Comparison of ENCODE assay signal across 13 cellular contexts in the genomic region with DNA sequence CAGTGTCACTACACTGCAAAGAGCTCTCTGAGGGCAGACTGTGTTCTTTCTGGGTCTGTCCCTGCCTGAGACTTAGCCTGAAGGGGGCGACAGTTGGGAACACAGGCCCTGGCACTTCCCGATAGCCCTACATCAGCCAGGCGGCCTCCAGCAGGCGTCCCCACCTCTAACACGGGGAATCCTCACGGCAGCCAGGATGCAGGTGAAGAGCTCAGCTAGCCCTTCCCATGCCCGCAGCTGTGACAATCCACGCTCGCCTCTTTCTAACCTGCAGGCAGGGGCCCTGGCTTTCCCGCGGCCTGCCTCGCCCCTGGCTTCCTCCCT. TPM values are rescaled to one million over a fixed set of nuclear protein-coding genes. Genes with fewer than 3 reads are reported as not detected.
DNase-seq lines count a peak whose midpoint lies in the region; ATAC-seq and TF ChIP-seq lines count a peak whose summit lies in the region.
"Had no signal": no experiment of that assay in that cellular context is flagged by ENCODE, and none has a peak within 500 bp of the region (broad histone marks: within the 10 kb centered on the region; RNA-seq: fewer than 3 reads in every experiment).

No MANE protein-coding gene starts in this region.

- no peak overlapping the region for H3K27ac Mint-ChIP-seq in T-helper 17 cell

- ATAC-seq in T-helper 17 cell (peak; percentile 16), foreskin keratinocyte (peak; percentile 17), upper lobe of right lung (no peak)

- H3K9me3 ChIP-seq in cardiac muscle cell (ENCODE audit: low read depth): no peaks in the 10 kb centered on the region
- no peaks in the 10 kb centered on the region for H3K9me3 ChIP-seq in T-helper 17 cell (ENCODE audit: control insufficient read depth, low read length, poor library complexity, severe bottlenecking)
- H3K9me3 ChIP-seq in upper lobe of right lung: no peaks in the 10 kb centered on the region
- H3K9me3 ChIP-seq: uterus had no signal

- peak; percentile 19 for TF ChIP-seq CTCF in cardiac muscle cell (IDR thresholded peaks at IDR 0.05; ENCODE audit: low read depth, low read length)
- peak; percentile 51 for TF ChIP-seq CTCF in foreskin keratinocyte (conservative IDR thresholded peaks at IDR 0.05)
- no peak for TF ChIP-seq CTCF in upper lobe of right lung (IDR thresholded peaks at IDR 0.05)

- no peak overlapping the region for H3K27ac ChIP-seq in cardiac muscle cell
- H3K27ac ChIP-seq in foreskin keratinocyte: no peak overlapping the region
- peak overlapping the region; percentile 60 for H3K27ac ChIP-seq in upper lobe of right lung
- H3K27ac ChIP-seq: uterus had no signal

- no peak for DNase-seq in cardiac muscle cell (ENCODE audit: low read depth in 1 of 2, low spot score in 1 of 2)
- DNase-seq in cardiac septum (ENCODE audit: low spot score): no peak
- DNase-seq in T-helper 17 cell: no peak
- no peak for DNase-seq in foreskin keratinocyte
- no peak for DNase-seq in upper lobe of right lung
- no peak for DNase-seq in epidermal melanocyte (ENCODE audit: insufficient read length, low spot score)
- no peak for DNase-seq in activated effector memory CD4-positive, alpha-beta T cell treated with anti-CD3 and anti-CD28 coated beads, Interleukin-2, amount 50 U/mL, for 16 hours
- no peak for DNase-seq in stimulated activated CD8-positive, alpha-beta memory T cell treated with anti-CD3 and anti-CD28 coated beads, Interleukin-4, amount 100 ng/mL, for 48 hours
- DNase-seq: activated CD4-positive, CD25-positive, alpha-beta regulatory T cell treated with anti-CD3 and anti-CD28 coated beads, Interleukin-2, amount 50 U/mL, for 72 hours; CD8-positive, alpha-beta memory T cell; NCI-H2107; RPMI8226; uterus had no signal

- H3K36me3 Mint-ChIP-seq in T-helper 17 cell (ENCODE audit: low read depth): peaks cover 2% of the 10 kb centered on the region

- H3K4me1 ChIP-seq in cardiac muscle cell (ENCODE audit: low read depth) (peaks cover 3% of the 10 kb centered on the region), foreskin keratinocyte (no peaks in the 10 kb centered on the region), upper lobe of right lung (peaks cover 16% of the 10 kb centered on the region)

- intact Hi-C loops in cardiac septum (cut with DNase I): no loop called here
- intact Hi-C loops in upper lobe of right lung (cut with DNase I): no loop called here

- peaks cover 19% of the 10 kb centered on the region for H3K36me3 ChIP-seq in cardiac muscle cell
- H3K36me3 ChIP-seq in upper lobe of right lung: peaks cover 51% of the 10 kb centered on the region
- H3K36me3 ChIP-seq: uterus had no signal

- no peaks in the 10 kb centered on the region for H3K27me3 Mint-ChIP-seq in T-helper 17 cell

- no peaks in the 10 kb centered on the region for H3K27me3 ChIP-seq in cardiac muscle cell
- no peaks in the 10 kb centered on the region for H3K27me3 ChIP-seq in foreskin keratinocyte
- no peaks in the 10 kb centered on the region for H3K27me3 ChIP-seq in upper lobe of right lung
- H3K27me3 ChIP-seq: uterus had no signal

- no peak overlapping the region for H3K4me3 Mint-ChIP-seq in T-helper 17 cell

- no peak overlapping the region for H3K4me3 ChIP-seq in cardiac muscle cell
- H3K4me3 ChIP-seq in upper lobe of right lung: no peak overlapping the region
- H3K4me3 ChIP-seq: uterus had no signal

- peaks cover 30% of the 10 kb centered on the region for H3K4me1 Mint-ChIP-seq in T-helper 17 cell

RNA-seq across cellular contexts. Expression of a gene that starts 5.9 kb away (rescaled TPM):
- total RNA-seq in cardiac muscle cell: 101 and 125 TPM in 2 replicates
- polyA plus RNA-seq in cardiac muscle cell: 60.6 and 74.9 TPM in 2 replicates
- total RNA-seq in cardiac septum: 20.2 TPM
- total RNA-seq in T-helper 17 cell: 10 to 100 TPM; 23.4 to 23.6 TPM
- total RNA-seq in foreskin keratinocyte: 22.6 and 24.7 TPM in 2 replicates
- polyA plus RNA-seq in foreskin keratinocyte: 20.4 and 20.9 TPM in 2 replicates
- total RNA-seq in upper lobe of right lung: 25.8 TPM

RNA-seq across cellular contexts. Expression of a gene that starts 6.0 kb away (rescaled TPM):
- total RNA-seq in cardiac muscle cell: 2,223 and 2,233 TPM in 2 replicates
- polyA plus RNA-seq in cardiac muscle cell: 404 and 480 TPM in 2 replicates
- total RNA-seq in cardiac septum: 761 TPM
- total RNA-seq in T-helper 17 cell: 1,000 to 10,000 TPM; 2,417 to 2,552 TPM
- 2,430 and 2,456 TPM in 2 replicates for total RNA-seq in foreskin keratinocyte
- polyA plus RNA-seq in foreskin keratinocyte: 3,394 and 3,430 TPM in 2 replicates
- total RNA-seq in upper lobe of right lung: 1,380 TPM

RNA-seq across cellular contexts. Expression of a gene that starts 6.1 kb away (rescaled TPM):
- 31.8 and 33.6 TPM in 2 replicates for total RNA-seq in cardiac muscle cell
- 25.7 and 26.9 TPM in 2 replicates for polyA plus RNA-seq in cardiac muscle cell
- total RNA-seq in cardiac septum: 14.2 TPM
- total RNA-seq in T-helper 17 cell: 10 to 100 TPM; 13.6 to 14.0 TPM
- 19.3 and 21.5 TPM in 2 replicates for total RNA-seq in foreskin keratinocyte
- polyA plus RNA-seq in foreskin keratinocyte: 24.5 and 25.6 TPM in 2 replicates
- 15.9 TPM for total RNA-seq in upper lobe of right lung

RNA-seq across cellular contexts. Expression of a gene that starts 14.2 kb away (rescaled TPM):
- total RNA-seq in cardiac muscle cell (32.9 and 38.6 TPM in 2 replicates), cardiac septum (58.7 TPM), T-helper 17 cell (10 to 100 TPM; 34.9 to 46.9 TPM), foreskin keratinocyte (16.3 and 18.5 TPM in 2 replicates), upper lobe of right lung (43.9 TPM)
- polyA plus RNA-seq in cardiac muscle cell (88.2 and 88.3 TPM in 2 replicates), foreskin keratinocyte (35.1 and 38.2 TPM in 2 replicates)

RNA-seq across cellular contexts. Expression of a gene that starts 14.3 kb away (rescaled TPM):
- total RNA-seq in cardiac muscle cell: 38.2 and 49.9 TPM in 2 replicates
- 35.1 and 38.3 TPM in 2 replicates for polyA plus RNA-seq in cardiac muscle cell
- 12.5 TPM for total RNA-seq in cardiac septum
- 10 to 100 TPM; 14.1 to 16.0 TPM for total RNA-seq in T-helper 17 cell
- total RNA-seq in foreskin keratinocyte: 36.1 and 47.2 TPM in 2 replicates
- 58.5 and 63.9 TPM in 2 replicates for polyA plus RNA-seq in foreskin keratinocyte
- 12.0 TPM for total RNA-seq in upper lobe of right lung
